ENCODE assay signal across 22 cellular contexts in the genomic region with DNA sequence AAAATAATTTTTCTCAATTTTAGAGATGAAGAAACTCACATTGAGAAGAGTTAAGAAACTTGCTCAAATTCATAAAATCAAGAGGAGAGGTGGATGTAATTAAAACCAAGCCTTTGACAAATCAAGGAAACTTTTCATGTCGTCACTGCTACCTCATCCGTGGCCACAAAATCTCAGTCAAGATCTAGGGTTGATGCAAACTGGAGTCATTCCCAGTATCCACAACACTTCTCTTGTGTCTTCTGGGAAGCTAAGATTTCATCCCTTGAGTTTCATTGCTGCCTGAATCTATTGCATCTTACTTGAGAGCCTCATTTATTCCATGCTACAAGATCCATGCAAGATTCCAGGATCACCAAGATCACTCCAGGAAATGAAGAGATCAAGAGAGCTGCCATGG.
"Had no signal": no experiment of that assay in that cellular context is flagged by ENCODE, and none has a peak within 500 bp of the region (broad histone marks: within the 10 kb centered on the region; RNA-seq: fewer than 3 reads in every experiment).

No MANE protein-coding gene starts in this region.

- DNase-seq: cerebellar nuclear complex; colonic mucosa; cortex of kidney; effector CD8-positive, alpha-beta T cell; effector memory CD8-positive, alpha-beta T cell; endodermal cell; erythroblast; foreskin fibroblast; foreskin melanocyte; gastrocnemius medialis; glutamatergic neuron; head of caudate nucleus; heart right ventricle; hippocampal formation; left cardiac atrium; left lung; left ventricle myocardium superior; lower lobe of right lung; mesenchymal stem cell; mucosa of descending colon had no signal

- H3K4me3 ChIP-seq: colonic mucosa, gastrocnemius medialis, heart right ventricle, left lung, lower lobe of right lung, mucosa of descending colon had no signal

- H3K27ac ChIP-seq: colonic mucosa, epithelial cell of prostate, gastrocnemius medialis, left lung, lower lobe of right lung had no signal

- H3K9me3 ChIP-seq: colonic mucosa, gastrocnemius medialis, heart right ventricle, left lung, lower lobe of right lung, mucosa of descending colon had no signal

- H3K4me1 ChIP-seq: colonic mucosa, gastrocnemius medialis, lower lobe of right lung had no signal

- H3K36me3 ChIP-seq: colonic mucosa, gastrocnemius medialis, heart right ventricle, left lung, lower lobe of right lung had no signal

- ATAC-seq: effector memory CD8-positive, alpha-beta T cell; esophagus mucosa; gastrocnemius medialis; heart right ventricle; left cardiac atrium; left lung; left ventricle myocardium superior; lower lobe of right lung; mucosa of descending colon had no signal
